In genomic region chr2:219498280-219499057, GRCh38 we compare ENCODE assay signal across 8 cellular contexts. TPM values are rescaled to one million over a fixed set of nuclear protein-coding genes. Genes with fewer than 3 reads are reported as not detected.
A peak's percentile ranks its signal among the peaks of the same experiment; 100 is the strongest.
DNase-seq lines count a peak whose midpoint lies in the region; ATAC-seq and TF ChIP-seq lines count a peak whose summit lies in the region.

Gene GMPPA (plus strand): TSS chr2:219498891. CDS start chr2:219499976, 1,085 bp downstream.

- TF ChIP-seq POLR2A in ovary (IDR thresholded peaks at IDR 0.05) (peak; percentile 46), thyroid gland (IDR thresholded peaks at IDR 0.05) (peak in 1 of 2 donors; percentile 80)

- peaks cover 2% of the 10 kb centered on the region for H3K36me3 Mint-ChIP-seq in activated naive CD8-positive, alpha-beta T cell treated with anti-CD3 and anti-CD28 coated beads, Interleukin-2, amount 50 U/mL, for 24 hours (ENCODE audit: low read depth)

- H3K9me3 Mint-ChIP-seq in activated naive CD8-positive, alpha-beta T cell treated with anti-CD3 and anti-CD28 coated beads, Interleukin-2, amount 50 U/mL, for 24 hours = no peaks in the 10 kb centered on the region

- H3K4me3 Mint-ChIP-seq in activated naive CD8-positive, alpha-beta T cell treated with anti-CD3 and anti-CD28 coated beads, Interleukin-2, amount 50 U/mL, for 24 hours = peak within 1 kb of the TSS; percentile 95

- H3K27me3 Mint-ChIP-seq in activated naive CD8-positive, alpha-beta T cell treated with anti-CD3 and anti-CD28 coated beads, Interleukin-2, amount 50 U/mL, for 24 hours = peaks cover 45% of the 10 kb centered on the region

- peaks cover 32% of the 10 kb centered on the region for H3K4me1 Mint-ChIP-seq in activated naive CD8-positive, alpha-beta T cell treated with anti-CD3 and anti-CD28 coated beads, Interleukin-2, amount 50 U/mL, for 24 hours

- H3K27me3 ChIP-seq in ovary (no peaks in the 10 kb centered on the region), thyroid gland (no peaks in the 10 kb centered on the region)

- TF ChIP-seq CTCF in GM12865 (IDR thresholded peaks at IDR 0.05; ENCODE audit: insufficient read depth, low read depth, low read length, missing control alignments) (no peak), ovary (IDR thresholded peaks at IDR 0.05) (peak in 1 of 3 donors; percentile 39), thyroid gland (IDR thresholded peaks at IDR 0.05) (peak in 2 of 6 experiments; percentile 8 to 22)

- H3K4me3 ChIP-seq in GM12865 (ENCODE audit: low read depth, low read length) (peak within 1 kb of the TSS; percentile 69), ovary (peak within 1 kb of the TSS; percentile 87), thyroid gland (replicated peaks in 1 of 3) (peak within 1 kb of the TSS; percentile 36 to 73 (median 67))

- no peaks in the 10 kb centered on the region for H3K36me3 ChIP-seq in ovary
- H3K36me3 ChIP-seq in thyroid gland = no peaks in the 10 kb centered on the region

- DNase-seq in GM12865 (ENCODE audit: low read depth) = peak; percentile 97
- peak; percentile 58 for DNase-seq in NCI-H1417 treated with DMSO at 0.1 percent for 48 hours (lab: John Stamatoyannopoulos, UW)
- DNase-seq in SW480 (ENCODE audit: low spot score) = peak; percentile 98
- DNase-seq in activated naive CD8-positive, alpha-beta T cell treated with anti-CD3 and anti-CD28 coated beads, Interleukin-2, amount 50 U/mL, for 24 hours = peak; percentile 92
- peak; percentile 95 for DNase-seq in Right ventricle myocardium inferior (ENCODE audit: missing footprints)
- DNase-seq in ovary = peak; percentile 96 to 98 (median 97)
- peak; percentile 96 to 97 for DNase-seq in thyroid gland

- peak; percentile 60 for TF ChIP-seq EP300 in ovary (IDR thresholded peaks at IDR 0.05)

- H3K9me3 ChIP-seq in ovary (no peaks in the 10 kb centered on the region), thyroid gland (no peaks in the 10 kb centered on the region)

- WGBS in ovary, 3 donors = 0 to 1% (median 0%) methylated on average over 47 to 49 of the region's 49 CpGs
- WGBS in thyroid gland, 2 donors = 0 to 1% methylated on average over 48 to 49 of the region's 49 CpGs

- H3K27ac ChIP-seq in ovary (peak within 1 kb of the TSS; percentile 76 to 80), thyroid gland (peak within 1 kb of the TSS; percentile 70 to 98 (median 91))

- peaks cover 3% of the 10 kb centered on the region for H3K4me1 ChIP-seq in ovary (ENCODE audit: insufficient read depth)
- peaks cover 24 to 26% of the 10 kb centered on the region in 2 donors for H3K4me1 ChIP-seq in thyroid gland

- H3K27ac Mint-ChIP-seq in activated naive CD8-positive, alpha-beta T cell treated with anti-CD3 and anti-CD28 coated beads, Interleukin-2, amount 50 U/mL, for 24 hours = peak within 1 kb of the TSS; percentile 90

- intact Hi-C loops in Right ventricle myocardium inferior (cut with DNase I) (loop anchor here (1.0 kb wide), 2 partner anchors 37 to 99 kb away; partner anchors contain the start of gene STK11IP), ovary (cut with DNase I) (no loop called here), thyroid gland (cut with DNase I) (loop anchor here (5.0 kb wide), 1 partner anchor 111 kb away; the partner anchor contains the start of gene DNPEP)

- ATAC-seq in HG02763 (IDR thresholded peaks at IDR 0.05; ENCODE audit: unreplicated experiment) = peak; percentile 91
- ATAC-seq in activated naive CD8-positive, alpha-beta T cell treated with anti-CD3 and anti-CD28 coated beads, Interleukin-2, amount 50 U/mL, for 24 hours = peak; percentile 94
- peak; percentile 91 for ATAC-seq in Right ventricle myocardium inferior

RNA-seq across cellular contexts. Expression of gene GMPPA, which starts in this region (rescaled TPM):
- total RNA-seq in Right ventricle myocardium inferior (22.9 TPM), ovary (10 to 100 TPM; 14.2 to 35.7 (median 23.7) TPM), thyroid gland (10 to 100 TPM; 26.5 to 50.6 (median 42.6) TPM)
- 10 to 100 TPM; 20.0 to 33.7 TPM for polyA plus RNA-seq in ovary

Comparison
In these comparisons a context has a peak if more than half of its experiments do, and no peak if none do; other contexts are left out.
1. Peak in every context shown above with its lines: DNase-seq, ATAC-seq, H3K4me3 ChIP-seq and H3K27ac ChIP-seq.
2. intact Hi-C loops: an anchor here in Right ventricle myocardium inferior (1.0 kb wide) and thyroid gland (5.0 kb wide); none called in ovary.